In the genomic region with DNA sequence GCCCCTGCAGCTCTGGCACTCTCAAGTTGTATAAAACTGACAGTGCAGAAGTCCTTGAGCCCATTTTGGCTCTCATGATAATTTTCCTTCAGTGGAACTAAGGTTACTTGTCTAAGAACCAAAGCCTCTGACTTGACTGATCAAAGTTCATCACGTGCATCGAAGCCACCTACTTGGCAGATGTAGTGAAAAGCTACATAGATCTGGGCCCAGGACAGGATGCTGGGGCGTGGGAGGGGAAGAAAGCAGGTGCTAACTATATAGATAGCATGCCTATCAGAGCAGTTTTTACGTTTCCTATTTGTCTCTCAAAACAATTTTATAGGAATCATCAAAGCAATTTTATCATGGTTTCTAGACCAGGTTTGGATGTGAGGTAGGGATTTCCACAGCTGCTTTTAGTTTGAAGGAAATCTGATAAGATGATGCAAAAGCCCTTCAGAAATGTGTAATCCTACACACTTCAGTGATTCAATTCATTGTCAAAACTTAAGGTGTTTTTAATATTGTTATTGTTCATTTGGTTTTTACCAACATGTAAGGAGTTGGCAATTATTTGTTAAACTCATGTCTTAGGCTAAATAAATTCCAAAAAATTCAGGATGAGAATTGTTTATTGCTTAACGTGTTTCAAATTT, we compare ENCODE assay signal across 14 cellular contexts. TPM values are rescaled to one million over a fixed set of nuclear protein-coding genes. Genes with fewer than 3 reads are reported as not detected.
DNase-seq lines count a peak whose midpoint lies in the region; ATAC-seq and TF ChIP-seq lines count a peak whose summit lies in the region.
"Had no signal": no experiment of that assay in that cellular context is flagged by ENCODE, and none has a peak within 500 bp of the region (broad histone marks: within the 10 kb centered on the region; RNA-seq: fewer than 3 reads in every experiment).

No MANE protein-coding gene starts in this region.

- DNase-seq in stimulated activated CD4-positive, alpha-beta T cell treated with anti-CD3 and anti-CD28 coated beads, Interleukin-12 subunit alpha, Interleukin-12 subunit beta, amount 100 ng/mL, for 4 hours: peak; percentile 51
- no peak for DNase-seq in stimulated activated CD4-positive, alpha-beta T cell treated with anti-CD3 and anti-CD28 coated beads, Interleukin-2, amount 100 ng/mL, for 48 hours
- DNase-seq in activated T-cell treated with anti-CD3 and anti-CD28 coated beads, Interleukin-2, amount 50 U/mL, for 48 hours: peak; percentile 56 to 58
- no peak for DNase-seq in mucosa of descending colon
- DNase-seq in RWPE1 (ENCODE audit: low spot score): no peak
- DNase-seq in DMS153 (lab: John Stamatoyannopoulos, UW): no peak
- DNase-seq in left ventricle myocardium superior: no peak
- DNase-seq: NCI-H1436 treated with DMSO at 0.1 percent for 48 hours, NCI-H510A, trophoblast cell had no signal

- POLR2A ChIA-PET in RWPE1 (lab: Yijun Ruan, JAX; ENCODE audit: low non-redundant PET): no interaction called here

- intact Hi-C loops in mucosa of descending colon (cut with DNase I, micrococcal nuclease) (no loop called here), left ventricle myocardium superior (cut with micrococcal nuclease) (no loop called here)

- H3K27ac ChIP-seq in RWPE1: no peak overlapping the region

- H3K4me1 ChIP-seq in mucosa of descending colon (ENCODE audit: low read depth): no peaks in the 10 kb centered on the region

- TF ChIP-seq CTCF in mucosa of descending colon (IDR thresholded peaks at IDR 0.05) (no peak), RWPE1 (conservative IDR thresholded peaks at IDR 0.05; ENCODE audit: low read depth) (no peak)

- H3K36me3 ChIP-seq in mucosa of descending colon (ENCODE audit: low read depth): no peaks in the 10 kb centered on the region

- H3K9me3 ChIP-seq in mucosa of descending colon: no peaks in the 10 kb centered on the region

- H3K4me3 ChIP-seq in mucosa of descending colon: no peak overlapping the region
- H3K4me3 ChIP-seq: K562 had no signal

- CTCF ChIA-PET in RWPE1 (lab: Yijun Ruan, JAX): no interaction called here

- ATAC-seq in mucosa of descending colon (peak; percentile 50), GM18870 (IDR thresholded peaks at IDR 0.05; ENCODE audit: unreplicated experiment) (no peak), left ventricle myocardium superior (no peak)
- ATAC-seq: K562 had no signal

RNA-seq across cellular contexts. Expression of gene CD40LG, which starts 1.2 kb away (rescaled TPM):
- total RNA-seq in mucosa of descending colon (under 1 TPM; 0.22 to 0.43 (median 0.23) TPM), left ventricle myocardium superior (0.15 TPM)
- total RNA-seq: frontal cortex, lung microvascular endothelial cell had no signal

Comparison
In these comparisons a context has a peak if more than half of its experiments do, and no peak if none do; other contexts are left out.
1. DNase-seq: peak in stimulated activated CD4-positive, alpha-beta T cell treated with anti-CD3 and anti-CD28 coated beads, Interleukin-12 subunit alpha, Interleukin-12 subunit beta, amount 100 ng/mL, for 4 hours (single experiment) and activated T-cell treated with anti-CD3 and anti-CD28 coated beads, Interleukin-2, amount 50 U/mL, for 48 hours (2 of 2); none in stimulated activated CD4-positive, alpha-beta T cell treated with anti-CD3 and anti-CD28 coated beads, Interleukin-2, amount 100 ng/mL, for 48 hours (0 of 2), mucosa of descending colon (0 of 3), RWPE1 (single experiment), DMS153 (single experiment) and left ventricle myocardium superior (single experiment).